In genomic region chr7:104207731-104208420, GRCh38 we compare ENCODE assay signal across 1 cellular context.
TF ChIP-seq lines count a peak whose summit lies in the region.

Gene ORC5 (minus strand): TSS chr7:104208013. CDS start chr7:104207904, 109 bp downstream.

TF ChIP-seq in K562, 482 proteins besides CTCF, POLR2A, EP300 and RAD21 (continued from another document and continues in another):
- peak; percentile 83 for TF ChIP-seq E2F1 (CRISPR knock-in tag; IDR thresholded peaks at IDR 0.05)
- peak in 1 of 2 experiments; percentile 46; a peak in 1 of 4 replicates for TF ChIP-seq BCLAF1 (IDR thresholded peaks at IDR 0.05; ENCODE audit: borderline replicate concordance in 1 of 2, control insufficient read depth in 1 of 2, low read depth in 2 of 2, low read length in 1 of 2)
- no peak for TF ChIP-seq MITF (IDR thresholded peaks at IDR 0.05)
- TF ChIP-seq SAFB (IDR thresholded peaks at IDR 0.05; ENCODE audit: borderline replicate concordance, low read depth, low read length), result peak; percentile 73; the same call in 1 of the 2 replicates
- peak; percentile 89 for TF ChIP-seq SMARCA5 (IDR thresholded peaks at IDR 0.05)
- peak; percentile 75; the same call in 1 of the 2 replicates for TF ChIP-seq HMGXB4 (CRISPR knock-in tag; IDR thresholded peaks at IDR 0.05)
- TF ChIP-seq GABPB1 (CRISPR knock-in tag; IDR thresholded peaks at IDR 0.05), result peak; percentile 87
- TF ChIP-seq NR2C2 (CRISPR knock-in tag; IDR thresholded peaks at IDR 0.05), result no peak; the same call in 1 of the 2 replicates
- peak; percentile 81 for TF ChIP-seq NR2C2 (tag; IDR thresholded peaks at IDR 0.05)
- 0 out of 2 replicates have a peak, but pooled peaks have one; percentile 8 for TF ChIP-seq THAP7 (CRISPR knock-in tag; IDR thresholded peaks at IDR 0.05)
- TF ChIP-seq MGA (IDR thresholded peaks at IDR 0.05), result peak; percentile 32
- TF ChIP-seq CTBP1 (IDR thresholded peaks at IDR 0.05; ENCODE audit: borderline replicate concordance), result peak; percentile 82
- peak in 1 of 2 experiments; percentile 78; a peak in 1 of 4 replicates for TF ChIP-seq ZNF639 (CRISPR knock-in tag; conservative IDR thresholded peaks at IDR 0.05 in 1 of 2, IDR thresholded peaks at IDR 0.05 in 1 of 2)
- peak in 2 of 3 experiments; percentile 65 to 75 for TF ChIP-seq YY1 (IDR thresholded peaks at IDR 0.05; ENCODE audit: borderline replicate concordance in 1 of 3, control insufficient read depth in 1 of 3, extremely low read depth in 1 of 3, insufficient read depth in 3 of 3, insufficient read length in 1 of 3, insufficient replicate concordance in 2 of 3, low read depth in 1 of 3, low read length in 2 of 3)
- TF ChIP-seq ZNF263 (CRISPR knock-in tag; IDR thresholded peaks at IDR 0.05; ENCODE audit: borderline replicate concordance), result no peak
- no peak for TF ChIP-seq HNRNPUL1 (IDR thresholded peaks at IDR 0.05; ENCODE audit: low read length)
- TF ChIP-seq PREB (CRISPR knock-in tag; IDR thresholded peaks at IDR 0.05), result 0 out of 2 replicates have a peak, but pooled peaks have one; percentile 83
- peak; percentile 99 for TF ChIP-seq NCOA6 (IDR thresholded peaks at IDR 0.05)
- TF ChIP-seq SRSF7 (optimal IDR thresholded peaks at IDR 0.05; ENCODE audit: low read depth, low read length), result no peak
- no peak for TF ChIP-seq PRPF4 (IDR thresholded peaks at IDR 0.05; ENCODE audit: insufficient read depth, low read depth, low read length, poor library complexity, severe bottlenecking)
- no peak for TF ChIP-seq MEF2D (tag; conservative IDR thresholded peaks at IDR 0.05; ENCODE audit: low read depth)
